8 cellular contexts compared by ENCODE assay signal in genomic region chr12:64679487-64679983, GRCh38.
DNase-seq lines count a peak whose midpoint lies in the region; ATAC-seq lines count a peak whose summit lies in the region.

No MANE protein-coding gene starts in this region.

- peak overlapping the region; percentile 51 to 55 for H3K4me3 ChIP-seq in mucosa of rectum (ENCODE audit: low read length in 2 of 2)

- peak; percentile 73 for DNase-seq in NCI-H1092 (lab: John Stamatoyannopoulos, UW)
- peak; percentile 30 for DNase-seq in activated CD4-positive, alpha-beta T cell treated with anti-CD3 and anti-CD28 coated beads for 1 hour
- DNase-seq in dedifferentiated amniotic fluid mesenchymal stem cell (ENCODE audit: extremely low spot score): peak; percentile 81
- DNase-seq in ureter (ENCODE audit: low spot score): peak; percentile 73
- no peak for DNase-seq in SKM-1 treated with dmso at 0.1 percent for 144 hours (lab: John Stamatoyannopoulos, UW; ENCODE audit: unreplicated experiment)

- peak overlapping the region; percentile 77 to 90 for H3K27ac ChIP-seq in mucosa of rectum (ENCODE audit: low read depth in 2 of 2, low read length in 2 of 2)

- H3K9me3 ChIP-seq in mucosa of rectum (ENCODE audit: control insufficient read depth in 2 of 2, low read length in 2 of 2): no peaks in the 10 kb centered on the region

- peaks cover 40 to 52% of the 10 kb centered on the region in 2 donors for H3K4me1 ChIP-seq in mucosa of rectum (ENCODE audit: control insufficient read depth in 2 of 2, insufficient read depth in 2 of 2, low read length in 2 of 2)

- H3K27me3 ChIP-seq in mucosa of rectum (ENCODE audit: control insufficient read depth in 2 of 2, insufficient read depth in 2 of 2, low read length in 2 of 2): no peaks in the 10 kb centered on the region

- no peaks in the 10 kb centered on the region for H3K36me3 ChIP-seq in mucosa of rectum (ENCODE audit: control insufficient read depth in 2 of 2, insufficient read depth in 2 of 2, low read length in 2 of 2)

- ATAC-seq in GM19463 (IDR thresholded peaks at IDR 0.05; ENCODE audit: unreplicated experiment) (peak; percentile 61), HG02623 (IDR thresholded peaks at IDR 0.05; ENCODE audit: unreplicated experiment) (no peak)

- H3K9ac ChIP-seq in mucosa of rectum (ENCODE audit: low read depth in 1 of 2, low read length in 2 of 2): peak overlapping the region; percentile 27 to 52
